Comparison of ENCODE assay signal across 4 cellular contexts in the genomic region with DNA sequence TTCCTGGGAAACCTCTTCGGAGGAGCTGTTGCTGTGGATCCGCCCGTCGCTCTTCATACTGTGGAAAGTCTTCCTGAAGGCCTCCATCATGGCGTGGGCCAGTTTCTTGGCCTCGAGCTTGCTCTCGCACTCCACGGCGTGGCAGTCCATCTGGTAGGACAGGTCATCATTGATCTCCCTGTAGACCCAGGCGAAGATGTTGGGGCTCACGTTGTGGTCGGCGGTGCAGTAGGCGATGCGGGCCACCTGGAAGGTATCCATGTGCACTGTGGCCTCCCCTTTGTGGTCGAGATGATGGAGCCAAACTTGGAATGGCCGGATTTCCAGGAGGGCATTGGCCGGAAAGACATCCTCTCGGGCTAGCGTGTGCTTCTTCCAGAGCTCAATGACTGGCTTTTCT.
"Had no signal": no experiment of that assay in that cellular context is flagged by ENCODE, and none has a peak within 500 bp of the region (broad histone marks: within the 10 kb centered on the region; RNA-seq: fewer than 3 reads in every experiment).

No MANE protein-coding gene starts in this region.

- DNase-seq: H9, HCEC 1CT, IMR-90 had no signal

- H3K4me1 Mint-ChIP-seq: GM23338, H9 had no signal

- H3K27ac Mint-ChIP-seq: GM23338, H9 had no signal

- H3K4me3 ChIP-seq: GM23338 had no signal

- H3K9me3 Mint-ChIP-seq: GM23338, H9 had no signal

- ATAC-seq: GM23338 had no signal

- H3K4me3 Mint-ChIP-seq: GM23338, H9 had no signal
